9 cellular contexts compared by ENCODE assay signal in the genomic region with DNA sequence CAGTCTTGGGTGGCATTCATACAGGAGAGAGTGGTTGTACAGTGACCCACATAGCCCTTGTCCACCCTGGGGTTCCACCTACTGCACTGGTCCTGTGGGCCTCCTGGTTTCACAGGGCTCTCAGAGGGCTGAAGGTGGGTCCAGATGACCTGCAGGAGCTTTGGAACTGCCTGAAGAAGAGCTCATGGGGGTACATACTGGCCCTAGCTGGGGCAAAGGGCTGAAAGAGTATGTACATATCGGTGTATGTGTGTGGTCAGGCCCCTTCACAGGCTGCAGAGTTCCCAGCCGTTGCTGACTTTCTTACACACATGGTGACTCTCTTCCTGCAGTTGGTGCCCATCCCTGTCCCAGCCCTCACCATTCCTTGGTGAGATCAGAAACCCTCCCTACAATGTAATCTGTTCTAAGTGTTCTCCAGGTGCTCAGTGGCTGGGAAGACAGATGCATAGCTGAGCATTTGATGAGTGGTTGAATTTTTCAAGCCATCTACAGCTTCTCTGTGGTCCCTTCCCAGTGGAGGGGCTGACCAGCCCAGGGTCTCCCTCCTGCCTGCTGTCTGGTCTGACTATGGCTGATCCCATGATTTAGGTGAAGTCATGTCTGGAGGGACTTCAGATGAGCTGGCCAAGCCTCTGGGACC. TPM values are rescaled to one million over a fixed set of nuclear protein-coding genes. Genes with fewer than 3 reads are reported as not detected.
DNase-seq lines count a peak whose midpoint lies in the region; ATAC-seq and TF ChIP-seq lines count a peak whose summit lies in the region.
"Had no signal": no experiment of that assay in that cellular context is flagged by ENCODE, and none has a peak within 500 bp of the region (broad histone marks: within the 10 kb centered on the region; RNA-seq: fewer than 3 reads in every experiment).

No MANE protein-coding gene starts in this region.

- H3K9me3 Mint-ChIP-seq in CD4-positive, alpha-beta T cell, result no peaks in the 10 kb centered on the region
- H3K9me3 Mint-ChIP-seq in effector memory CD8-positive, alpha-beta T cell, result no peaks in the 10 kb centered on the region

- TF ChIP-seq POLR2A in Peyer's patch (IDR thresholded peaks at IDR 0.05) (no peak), gastrocnemius medialis (IDR thresholded peaks at IDR 0.05) (no peak)

- peaks cover 77% of the 10 kb centered on the region for H3K4me1 Mint-ChIP-seq in CD4-positive, alpha-beta T cell (ENCODE audit: low read depth)
- H3K4me1 Mint-ChIP-seq in effector memory CD8-positive, alpha-beta T cell (ENCODE audit: low read depth in 2 of 2), result peaks cover 70 to 72% of the 10 kb centered on the region in 2 donors

- no peak for ATAC-seq in CD4-positive, alpha-beta T cell (ENCODE audit: poor library complexity)
- ATAC-seq in effector memory CD8-positive, alpha-beta T cell (replicated peaks), result no peak
- ATAC-seq in gastrocnemius medialis (no peak), HG03280 (IDR thresholded peaks at IDR 0.05; ENCODE audit: unreplicated experiment) (no peak), GM21619 (IDR thresholded peaks at IDR 0.05; ENCODE audit: unreplicated experiment) (no peak)
- ATAC-seq: mucosa of descending colon had no signal

- H3K4me1 ChIP-seq in Peyer's patch (peaks cover 31 to 79% (median 35%) of the 10 kb centered on the region in 4 donors), gastrocnemius medialis (peaks cover 46 to 51% of the 10 kb centered on the region in 2 donors)

- H3K9me3 ChIP-seq in CD4-positive, alpha-beta T cell (ENCODE audit: control insufficient read depth, low read length), result no peaks in the 10 kb centered on the region
- no peaks in the 10 kb centered on the region for H3K9me3 ChIP-seq in Peyer's patch
- H3K9me3 ChIP-seq in gastrocnemius medialis, result no peaks in the 10 kb centered on the region
- H3K9me3 ChIP-seq: mucosa of descending colon had no signal

- CTCF ChIA-PET in CD4-positive, alpha-beta T cell (lab: Charles Lee), result interaction anchor here (0.6 to 1.2 kb wide), 2 partner anchors 18 to 45 kb away, joined by 3 read pairs; no protein-coding TSS in a partner anchor

- peak overlapping the region; percentile 89 for H3K27ac Mint-ChIP-seq in CD4-positive, alpha-beta T cell
- peak overlapping the region; percentile 86 to 91 for H3K27ac Mint-ChIP-seq in effector memory CD8-positive, alpha-beta T cell

- peaks cover 20% of the 10 kb centered on the region for H3K36me3 Mint-ChIP-seq in CD4-positive, alpha-beta T cell (ENCODE audit: low read depth)
- H3K36me3 Mint-ChIP-seq in effector memory CD8-positive, alpha-beta T cell (ENCODE audit: insufficient read depth), result peaks cover 16% of the 10 kb centered on the region

- intact Hi-C loops in CD4-positive, alpha-beta T cell (cut with DNase I, micrococcal nuclease), result loop anchor here in 1 of 2 experiments (10.0 kb wide), 1 partner anchor 838 kb away; a partner anchor contains a TSS
- intact Hi-C loops in gastrocnemius medialis (cut with DNase I; ENCODE audit: low total_unique reads), result no loop called here

- peak overlapping the region; percentile 94 for H3K4me3 Mint-ChIP-seq in CD4-positive, alpha-beta T cell
- peak overlapping the region; percentile 71 to 93 for H3K4me3 Mint-ChIP-seq in effector memory CD8-positive, alpha-beta T cell

- TF ChIP-seq CTCF in CD4-positive, alpha-beta T cell (IDR thresholded peaks at IDR 0.05), result no peak
- TF ChIP-seq CTCF in Peyer's patch (IDR thresholded peaks at IDR 0.05) (no peak), gastrocnemius medialis (IDR thresholded peaks at IDR 0.05 in 4 of 5, conservative IDR thresholded peaks at IDR 0.05 in 1 of 5) (no peak)

- DNase-seq in CD4-positive, alpha-beta T cell, result no peak
- DNase-seq in Peyer's patch (peak in 2 of 3 donors; percentile 12 to 45), gastrocnemius medialis (no peak), Ammon's horn (ENCODE audit: low spot score) (no peak), UCSD-AML1 (lab: John Stamatoyannopoulos, UW; ENCODE audit: unreplicated experiment) (no peak)
- DNase-seq in effector memory CD8-positive, alpha-beta T cell, result no peak
- DNase-seq: mucosa of descending colon had no signal

- no peaks in the 10 kb centered on the region for H3K36me3 ChIP-seq in Peyer's patch
- no peaks in the 10 kb centered on the region for H3K36me3 ChIP-seq in gastrocnemius medialis

- H3K4me3 ChIP-seq in Peyer's patch (no peak overlapping the region), gastrocnemius medialis (no peak overlapping the region)
- H3K4me3 ChIP-seq: mucosa of descending colon had no signal

- H3K27ac ChIP-seq in CD4-positive, alpha-beta T cell (ENCODE audit: low read depth, low read length), result peak overlapping the region; percentile 48
- peak overlapping the region in 3 of 4 donors; percentile 83 to 99 (median 97) for H3K27ac ChIP-seq in Peyer's patch
- H3K27ac ChIP-seq in gastrocnemius medialis, result peak overlapping the region; percentile 92 to 99 (median 95)

- POLR2A ChIA-PET in CD4-positive, alpha-beta T cell (lab: Charles Lee), result interaction anchor here (0.8 to 6.1 kb wide), 5 partner anchors 12 to 236 kb away, joined by 3 to 174 read pairs (median 9); a partner anchor contains a TSS

- in situ Hi-C loops in gastrocnemius medialis (cut with MboI; ENCODE audit: low sequenced_read_pairs in 4 of 4), result loop anchor here in 2 of 4 donors (25.0 kb wide), 1 partner anchor 255 kb away; no protein-coding TSS in a partner anchor

- no peaks in the 10 kb centered on the region for H3K27me3 ChIP-seq in CD4-positive, alpha-beta T cell (ENCODE audit: control insufficient read depth, insufficient read depth, low read length)
- no peaks in the 10 kb centered on the region for H3K27me3 ChIP-seq in Peyer's patch
- H3K27me3 ChIP-seq in gastrocnemius medialis, result no peaks in the 10 kb centered on the region

- H3K27me3 Mint-ChIP-seq in CD4-positive, alpha-beta T cell, result no peaks in the 10 kb centered on the region
- no peaks in the 10 kb centered on the region for H3K27me3 Mint-ChIP-seq in effector memory CD8-positive, alpha-beta T cell

RNA-seq across cellular contexts. Expression of a gene that starts 2.5 kb away (rescaled TPM):
- 10 to 100 TPM; 84.8 to 94.4 TPM for total RNA-seq in CD4-positive, alpha-beta T cell
- total RNA-seq in Peyer's patch (10 to 100 TPM; 40.5 to 72.0 (median 61.0) TPM), gastrocnemius medialis (10 to 100 TPM; 47.9 to 72.7 (median 70.7) TPM)

RNA-seq across cellular contexts. Expression of a gene that starts 59.6 kb away (rescaled TPM):
- total RNA-seq in CD4-positive, alpha-beta T cell, result 10 to 100 TPM; 10.4 to 13.6 TPM
- total RNA-seq in Peyer's patch, result 10 to 100 TPM; 15.3 to 38.8 (median 21.2) TPM
- total RNA-seq in gastrocnemius medialis, result 1 to 10 TPM; 4.5 to 9.6 (median 7.1) TPM

RNA-seq across cellular contexts. Expression of a gene that starts 59.7 kb away (rescaled TPM):
- 10 to 100 TPM; 18.9 to 19.4 TPM for total RNA-seq in CD4-positive, alpha-beta T cell
- total RNA-seq in Peyer's patch, result 1 to 10 TPM; 3.4 to 6.7 (median 4.1) TPM
- 10 to 100 TPM in 2 of 4 donors, 1 to 10 TPM in 2; 6.2 to 16.1 (median 10.4) TPM for total RNA-seq in gastrocnemius medialis

Comparison
In these comparisons a context has a peak if more than half of its experiments do, and no peak if none do; other contexts are left out.
1. DNase-seq: peak in Peyer's patch (2 of 3); none in CD4-positive, alpha-beta T cell (0 of 10), effector memory CD8-positive, alpha-beta T cell (0 of 3), gastrocnemius medialis (0 of 2), Ammon's horn (single experiment) and UCSD-AML1 (single experiment).
2. Peak in every context shown above with its lines, with median percentiles within 50 percentile points of each other: H3K27ac ChIP-seq.